In the genomic region with DNA sequence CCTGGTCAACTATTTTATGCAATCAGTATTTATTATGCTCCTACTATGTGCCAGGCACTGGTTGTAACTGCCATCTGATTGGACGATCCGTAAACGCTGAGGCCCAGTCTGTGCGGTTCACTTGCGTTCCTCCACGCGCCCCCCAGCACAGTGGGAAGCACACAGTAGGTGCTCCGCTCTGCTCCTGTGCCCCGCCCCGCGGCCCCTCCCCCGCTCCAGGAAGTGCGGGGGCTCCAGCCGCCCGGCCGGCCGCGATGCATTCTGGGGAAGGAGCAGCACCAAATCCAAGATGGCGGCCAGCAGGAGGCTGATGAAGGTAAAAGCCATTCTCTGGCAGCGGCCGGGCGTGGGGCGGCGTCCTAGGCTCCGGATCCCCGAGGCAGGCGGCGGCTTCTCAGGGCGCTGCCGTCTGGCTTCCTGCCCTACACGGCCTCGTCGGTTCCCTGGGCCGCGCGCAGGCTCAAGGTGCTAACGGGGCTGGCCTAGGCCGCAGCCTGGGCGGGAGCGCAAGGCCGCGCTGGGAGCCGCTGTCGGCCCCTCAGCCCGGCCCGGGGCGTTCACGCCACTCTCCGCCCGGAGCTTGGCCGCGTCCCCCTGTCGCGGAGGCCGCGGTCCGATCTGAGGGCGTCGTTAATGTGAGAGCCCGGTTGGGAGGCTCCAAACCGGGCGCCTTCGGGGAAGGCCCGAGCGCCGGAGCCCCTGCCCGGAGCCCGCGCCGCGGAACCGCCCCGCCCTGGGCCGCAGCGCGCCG, we compare ENCODE assay signal across 8 cellular contexts.
A peak's percentile ranks its signal among the peaks of the same experiment; 100 is the strongest.
DNase-seq lines count a peak whose midpoint lies in the region; ATAC-seq and TF ChIP-seq lines count a peak whose summit lies in the region.

UBE2L3 (plus strand) TSS at position 259 of the 751 bp plus-strand sequence; CDS start at position 290, 31 bp downstream.

- no peaks in the 10 kb centered on the region for H3K9me3 ChIP-seq in HAP-1
- no peaks in the 10 kb centered on the region for H3K9me3 ChIP-seq in iPS-15b (ENCODE audit: control insufficient read depth, insufficient read depth, low read length)

- peak within 1 kb of the TSS; percentile 94 for H3K4me3 ChIP-seq in HAP-1
- peak within 1 kb of the TSS; percentile 93 for H3K4me3 ChIP-seq in iPS-15b (ENCODE audit: low read depth, low read length)
- peak within 1 kb of the TSS; percentile 84 for H3K4me3 ChIP-seq in skeletal muscle cell (ENCODE audit: low read depth, low read length)

- TF ChIP-seq CTCF in VCaP (conservative IDR thresholded peaks at IDR 0.05) = no peak

- H3K4me1 ChIP-seq in HAP-1 (peaks cover 17% of the 10 kb centered on the region), iPS-15b (ENCODE audit: control insufficient read depth, insufficient read depth, low read length) (peaks cover 8% of the 10 kb centered on the region)

- DNase-seq in DMS114 treated with DMSO at 0.1 percent for 48 hours (lab: John Stamatoyannopoulos, UW; ENCODE audit: unreplicated experiment) (peak; percentile 66), HAP-1 (ENCODE audit: low spot score in 2 of 2) (peak; percentile 56 to 92), NCI-H2081 treated with DMSO at 0.1 percent for 48 hours (lab: John Stamatoyannopoulos, UW) (peak; percentile 1), brain pericyte (ENCODE audit: low read depth, low spot score) (peak; percentile 31), skeletal muscle cell (ENCODE audit: low read depth) (peak; percentile 29)

- H3K9ac ChIP-seq in iPS-15b (ENCODE audit: low read depth, low read length) = peak within 1 kb of the TSS; percentile 96

- H3K27ac ChIP-seq in VCaP = peak within 1 kb of the TSS; percentile 98

- in situ Hi-C loops in HAP-1 (cut with MboI; ENCODE audit: low sequenced_read_pairs) = no loop called here

- no peak for ATAC-seq in HG02623 (IDR thresholded peaks at IDR 0.05; ENCODE audit: unreplicated experiment)

- H3K36me3 ChIP-seq in HAP-1 (replicated peaks) (peaks cover 9% of the 10 kb centered on the region), iPS-15b (ENCODE audit: control insufficient read depth, insufficient read depth, low read length) (no peaks in the 10 kb centered on the region)

- no peaks in the 10 kb centered on the region for H3K27me3 ChIP-seq in HAP-1 (ENCODE audit: low read depth)
- H3K27me3 ChIP-seq in iPS-15b (ENCODE audit: control insufficient read depth, insufficient read depth, low read length) = no peaks in the 10 kb centered on the region

Comparison
In these comparisons a context has a peak if more than half of its experiments do, and no peak if none do; other contexts are left out.
1. DNase-seq: peak in every context shown above with its lines; median percentile 74 in HAP-1; 66 in DMS114 treated with DMSO at 0.1 percent for 48 hours; 31 in brain pericyte; 29 in skeletal muscle cell; 1 in NCI-H2081 treated with DMSO at 0.1 percent for 48 hours.